26 cellular contexts compared by ENCODE assay signal in genomic region chr9:114206221-114206760, GRCh38. TPM values are rescaled to one million over a fixed set of nuclear protein-coding genes. Genes with fewer than 3 reads are reported as not detected.
A peak's percentile ranks its signal among the peaks of the same experiment; 100 is the strongest.
DNase-seq lines count a peak whose midpoint lies in the region; ATAC-seq and TF ChIP-seq lines count a peak whose summit lies in the region.
"Had no signal": no experiment of that assay in that cellular context is flagged by ENCODE, and none has a peak within 500 bp of the region (broad histone marks: within the 10 kb centered on the region; RNA-seq: fewer than 3 reads in every experiment).

No MANE protein-coding gene starts in this region.

- H3K4me3 ChIP-seq in cardiac muscle cell (no peak overlapping the region), coronary artery (no peak overlapping the region), neuronal stem cell (ENCODE audit: low read length in 2 of 2) (no peak overlapping the region), tibial artery (no peak overlapping the region)
- H3K4me3 ChIP-seq: adrenal gland had no signal

- H3K9me3 ChIP-seq in cardiac muscle cell (ENCODE audit: low read depth) (no peaks in the 10 kb centered on the region), neuronal stem cell (replicated peaks in 1 of 2; ENCODE audit: control insufficient read depth in 2 of 2, insufficient read depth in 1 of 2, low read depth in 1 of 2, low read length in 2 of 2) (no peaks in the 10 kb centered on the region), tibial artery (no peaks in the 10 kb centered on the region)
- H3K9me3 ChIP-seq: adrenal gland had no signal

- H3K4me1 Mint-ChIP-seq in type B pancreatic cell (ENCODE audit: unreplicated experiment), result peaks cover 4% of the 10 kb centered on the region
- H3K4me1 Mint-ChIP-seq: CD4-positive, alpha-beta memory T cell; stimulated activated effector memory CD8-positive, alpha-beta T cell treated with anti-CD3 and anti-CD28 coated beads, Interleukin-12 subunit alpha, Interleukin-12 subunit beta, amount 100 ng/mL, for 72 hours had no signal

- no peaks in the 10 kb centered on the region for H3K79me1 ChIP-seq in neuronal stem cell (ENCODE audit: low read depth, low read length)

- no peaks in the 10 kb centered on the region for H3K27me3 Mint-ChIP-seq in type B pancreatic cell
- H3K27me3 Mint-ChIP-seq: CD4-positive, alpha-beta memory T cell; naive thymus-derived CD4-positive, alpha-beta T cell had no signal

- H3K23ac ChIP-seq in neuronal stem cell (ENCODE audit: low read depth, low read length, poor library complexity), result peak overlapping the region; percentile 47

- H2BK120ac ChIP-seq in neuronal stem cell (ENCODE audit: low read depth, low read length), result no peak overlapping the region

- no CpG with 5 or more reads among the region's 5 CpGs for WGBS in neuronal stem cell (ENCODE audit: extremely low coverage in 2 of 2, insufficient read length in 2 of 2, insufficient replicate concordance in 1 of 2), 2 donors

- H3K4me2 ChIP-seq in neuronal stem cell (ENCODE audit: insufficient read depth, low read length, poor library complexity, severe bottlenecking), result no peak overlapping the region

- H3K36me3 Mint-ChIP-seq in type B pancreatic cell, result peaks cover 9% of the 10 kb centered on the region
- H3K36me3 Mint-ChIP-seq: CD4-positive, alpha-beta memory T cell; naive thymus-derived CD4-positive, alpha-beta T cell; stimulated activated effector memory CD8-positive, alpha-beta T cell treated with anti-CD3 and anti-CD28 coated beads, Interleukin-12 subunit alpha, Interleukin-12 subunit beta, amount 100 ng/mL, for 72 hours had no signal

- no peaks in the 10 kb centered on the region for H3K27me3 ChIP-seq in cardiac muscle cell
- no peaks in the 10 kb centered on the region for H3K27me3 ChIP-seq in neuronal stem cell (ENCODE audit: control insufficient read depth in 3 of 3, insufficient read depth in 3 of 3, low read depth in 1 of 3, low read length in 3 of 3)
- H3K27me3 ChIP-seq in tibial artery, result no peaks in the 10 kb centered on the region
- H3K27me3 ChIP-seq: adrenal gland, brain microvascular endothelial cell had no signal

- no peaks in the 10 kb centered on the region for H3K36me3 ChIP-seq in cardiac muscle cell
- peaks cover 6 to 7% of the 10 kb centered on the region in 2 donors for H3K36me3 ChIP-seq in neuronal stem cell (replicated peaks in 1 of 2; ENCODE audit: control insufficient read depth in 2 of 2, insufficient read depth in 2 of 2, low read length in 2 of 2)
- no peaks in the 10 kb centered on the region for H3K36me3 ChIP-seq in tibial artery
- H3K36me3 ChIP-seq: adrenal gland, brain microvascular endothelial cell had no signal

- H4K8ac ChIP-seq in neuronal stem cell (ENCODE audit: low read depth, low read length), result no peak overlapping the region

- DNase-seq in cardiac muscle cell (ENCODE audit: low read depth in 1 of 2, low spot score in 1 of 2) (no peak), left cardiac atrium (no peak), coronary artery (ENCODE audit: low spot score) (no peak), neuronal stem cell (ENCODE audit: low spot score) (no peak), tibial artery (no peak), NCI-H187 treated with DMSO at 0.1 percent for 48 hours (lab: John Stamatoyannopoulos, UW) (no peak), type B pancreatic cell (ENCODE audit: extremely low spot score, unreplicated experiment) (no peak)
- DNase-seq in stimulated activated CD4-positive, alpha-beta T cell treated with anti-CD3 and anti-CD28 coated beads, Interleukin-1b, Interleukin-23, amount 100 ng/mL, for 48 hours, result no peak
- DNase-seq: 8988T; activated CD4-positive, alpha-beta T cell treated with anti-CD3 and anti-CD28 coated beads, Interleukin-2, amount 50 U/mL, for 48 hours; activated naive CD4-positive, alpha-beta T cell treated with anti-CD3 and anti-CD28 coated beads for 36 hours; brain microvascular endothelial cell; CD4-positive, alpha-beta memory T cell; GOT3; naive thymus-derived CD4-positive, alpha-beta T cell; NCI-H1105; NCI-H2029; NCI-H2227 treated with DMSO at 0.1 percent for 48 hours; NCI-H69; retina; stimulated activated CD4-positive, alpha-beta T cell treated with anti-CD3 and anti-CD28 coated beads, Interleukin-12 subunit alpha, Interleukin-12 subunit beta, amount 100 ng/mL, for 4 hours; stimulated activated CD4-positive, alpha-beta T cell treated with anti-CD3 and anti-CD28 coated beads, Interleukin-4, amount 100 ng/mL, for 24 hours; T-helper 1 cell had no signal

- H2AFZ ChIP-seq in neuronal stem cell (ENCODE audit: low read length), result no peak overlapping the region

- no peak overlapping the region for H3K4ac ChIP-seq in neuronal stem cell (ENCODE audit: low read length)

- H2BK15ac ChIP-seq in neuronal stem cell (ENCODE audit: low read length), result peak overlapping the region; percentile 8

- no peak for ATAC-seq in left cardiac atrium
- ATAC-seq: activated CD4-positive, CD25-positive, alpha-beta regulatory T cell treated with anti-CD3 and anti-CD28 coated beads, Interleukin-2, amount 50 U/mL, for 24 hours; naive thymus-derived CD4-positive, alpha-beta T cell; stimulated activated effector memory CD8-positive, alpha-beta T cell treated with anti-CD3 and anti-CD28 coated beads, Interleukin-12 subunit alpha, Interleukin-12 subunit beta, amount 100 ng/mL, for 72 hours had no signal

- intact Hi-C loops in left cardiac atrium (cut with DNase I), result no loop called here
- intact Hi-C loops in tibial artery (cut with DNase I; ENCODE audit: low total_unique reads), result no loop called here

- no peak overlapping the region for H4K91ac ChIP-seq in neuronal stem cell (ENCODE audit: low read depth, low read length, poor library complexity)

- no peak overlapping the region for H2BK5ac ChIP-seq in neuronal stem cell (ENCODE audit: low read length)

- TF ChIP-seq CTCF in cardiac muscle cell (IDR thresholded peaks at IDR 0.05; ENCODE audit: low read depth, low read length), result no peak
- TF ChIP-seq CTCF in coronary artery (IDR thresholded peaks at IDR 0.05), result no peak
- no peak for TF ChIP-seq CTCF in tibial artery (IDR thresholded peaks at IDR 0.05)
- TF ChIP-seq CTCF in type B pancreatic cell (conservative IDR thresholded peaks at IDR 0.05), result no peak

- H3K14ac ChIP-seq in neuronal stem cell (ENCODE audit: low read length), result no peak overlapping the region

- H3K18ac ChIP-seq in neuronal stem cell (ENCODE audit: low read length), result peak overlapping the region; percentile 42

- H3K27ac ChIP-seq in cardiac muscle cell (peak overlapping the region; percentile 76), coronary artery (peak overlapping the region; percentile 21 to 84), neuronal stem cell (replicated peaks; ENCODE audit: low read length) (no peak overlapping the region), tibial artery (peak overlapping the region; percentile 76 to 81)
- H3K27ac ChIP-seq: brain microvascular endothelial cell had no signal

- no peak overlapping the region for H3K4me3 Mint-ChIP-seq in type B pancreatic cell
- H3K4me3 Mint-ChIP-seq: activated naive CD4-positive, alpha-beta T cell treated with anti-CD3 and anti-CD28 coated beads for 36 hours; CD4-positive, alpha-beta memory T cell; naive thymus-derived CD4-positive, alpha-beta T cell; stimulated activated effector memory CD8-positive, alpha-beta T cell treated with anti-CD3 and anti-CD28 coated beads, Interleukin-12 subunit alpha, Interleukin-12 subunit beta, amount 100 ng/mL, for 72 hours had no signal

- no peaks in the 10 kb centered on the region for H3K9me3 Mint-ChIP-seq in type B pancreatic cell
- H3K9me3 Mint-ChIP-seq: activated naive CD4-positive, alpha-beta T cell treated with anti-CD3 and anti-CD28 coated beads for 36 hours; CD4-positive, alpha-beta memory T cell; naive thymus-derived CD4-positive, alpha-beta T cell; stimulated activated effector memory CD8-positive, alpha-beta T cell treated with anti-CD3 and anti-CD28 coated beads, Interleukin-12 subunit alpha, Interleukin-12 subunit beta, amount 100 ng/mL, for 72 hours had no signal

- peak overlapping the region; percentile 38 for H2AK5ac ChIP-seq in neuronal stem cell (ENCODE audit: low read depth, low read length)

- H2BK12ac ChIP-seq in neuronal stem cell (ENCODE audit: low read length), result peak overlapping the region; percentile 12

- no peak overlapping the region for H3K9ac ChIP-seq in neuronal stem cell (ENCODE audit: low read depth, low read length, poor library complexity)

- H3K4me1 ChIP-seq in cardiac muscle cell (ENCODE audit: low read depth), result peaks cover 24% of the 10 kb centered on the region
- H3K4me1 ChIP-seq in neuronal stem cell (ENCODE audit: control insufficient read depth in 2 of 2, insufficient read depth in 1 of 2, low read depth in 1 of 2, low read length in 2 of 2), result peaks cover 0 to 16% of the 10 kb centered on the region in 2 donors
- H3K4me1 ChIP-seq in tibial artery, result peaks cover 7 to 41% (median 40%) of the 10 kb centered on the region in 4 donors

- H3K27ac Mint-ChIP-seq in type B pancreatic cell, result no peak overlapping the region
- H3K27ac Mint-ChIP-seq: activated naive CD4-positive, alpha-beta T cell treated with anti-CD3 and anti-CD28 coated beads for 36 hours; CD4-positive, alpha-beta memory T cell; naive thymus-derived CD4-positive, alpha-beta T cell; stimulated activated effector memory CD8-positive, alpha-beta T cell treated with anti-CD3 and anti-CD28 coated beads, Interleukin-12 subunit alpha, Interleukin-12 subunit beta, amount 100 ng/mL, for 72 hours had no signal

RNA-seq across cellular contexts. Expression of gene COL27A1, which starts 51.0 kb away (rescaled TPM):
- total RNA-seq in cardiac muscle cell (19.2 and 19.3 TPM in 2 replicates), left cardiac atrium (1 to 10 TPM; 7.0 to 9.2 TPM), type B pancreatic cell (ENCODE audit: low replicate concordance) (29.5 and 65.1 TPM in 2 replicates)
- 12.2 and 13.4 TPM in 2 replicates for polyA plus RNA-seq in cardiac muscle cell
- polyA plus RNA-seq in neuronal stem cell (2013, experiment 1 of 2), result 11.1 TPM
- 11.1 TPM for polyA plus RNA-seq in neuronal stem cell (2013, experiment 2 of 2)
- polyA plus RNA-seq: CD4-positive, alpha-beta memory T cell; naive thymus-derived CD4-positive, alpha-beta T cell had no signal
